ENCODE assay signal across 8 cellular contexts in the genomic region with DNA sequence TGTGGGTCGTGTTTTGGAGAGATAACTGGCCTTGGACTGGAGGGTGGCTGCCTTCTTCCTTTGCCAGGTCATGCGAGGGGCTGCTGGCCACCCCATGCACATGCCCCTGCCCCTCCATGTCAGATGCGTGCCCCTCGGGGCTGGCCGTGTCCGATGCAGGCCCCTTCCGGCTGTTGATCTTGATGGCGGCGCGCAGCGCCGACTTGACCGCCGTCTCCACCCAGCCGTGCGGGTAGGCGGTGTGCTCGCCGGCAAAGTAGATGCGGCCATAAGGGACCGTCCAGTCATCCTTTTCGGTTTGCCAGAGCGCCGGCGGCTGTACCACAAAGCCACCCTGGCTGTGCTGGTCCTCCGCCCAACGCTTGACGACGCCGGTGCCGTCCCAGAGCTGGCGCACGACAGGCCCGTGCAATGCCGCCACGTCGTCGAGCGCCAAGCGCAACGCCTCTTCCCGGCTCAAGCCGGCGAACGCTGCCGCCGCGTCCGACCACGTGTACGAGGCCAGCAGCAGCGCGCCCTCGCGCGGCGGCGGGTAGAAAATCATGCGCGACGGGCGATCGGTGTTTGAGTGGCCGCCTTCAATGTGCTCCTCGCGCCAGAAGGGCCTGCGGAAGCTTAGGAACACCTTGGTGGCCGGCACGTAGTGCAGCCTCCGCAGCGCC. TPM values are rescaled to one million over a fixed set of nuclear protein-coding genes. Genes with fewer than 3 reads are reported as not detected.
DNase-seq lines count a peak whose midpoint lies in the region; ATAC-seq, FAIRE-seq and TF ChIP-seq lines count a peak whose summit lies in the region.

No MANE protein-coding gene starts in this region.

- H3K4me1 ChIP-seq in Peyer's patch (peaks cover 0 to 14% (median 8%) of the 10 kb centered on the region in 4 donors), psoas muscle (peaks cover 9% of the 10 kb centered on the region), uterus (no peaks in the 10 kb centered on the region)

- DNase-seq in GM10266 (ENCODE audit: extremely low spot score): peak; percentile 64
- peak; percentile 70 to 87 (median 82) for DNase-seq in Peyer's patch
- peak; percentile 77 for DNase-seq in activated naive CD4-positive, alpha-beta T cell treated with anti-CD3 and anti-CD28 coated beads, Interleukin-2, amount 50 U/mL, for 16 hours
- DNase-seq in cardiac septum (ENCODE audit: low spot score): peak; percentile 90
- peak; percentile 82 to 91 for DNase-seq in psoas muscle
- DNase-seq in uterus: peak; percentile 61 to 73
- no peak for DNase-seq in RCC 7860 (ENCODE audit: low spot score)
- DNase-seq in NCI-H446 treated with DMSO at 0.1 percent for 48 hours (lab: John Stamatoyannopoulos, UW): no peak

- intact Hi-C loops in cardiac septum (cut with DNase I) (no loop called here), psoas muscle (cut with DNase I) (loop anchor here in 1 of 2 donors (5.0 kb wide), 1 partner anchor 37 kb away; the partner anchor contains the start of genes ATF5 and NUP62), uterus (cut with DNase I; ENCODE audit: low total_unique reads) (no loop called here)

- H3K4me3 ChIP-seq in Peyer's patch (peak overlapping the region; percentile 36 to 52 (median 43)), psoas muscle (peak overlapping the region; percentile 53), uterus (no peak overlapping the region)

- H3K27me3 ChIP-seq in Peyer's patch: no peaks in the 10 kb centered on the region
- H3K27me3 ChIP-seq in psoas muscle (ENCODE audit: insufficient read depth in 3 of 3, low read length in 2 of 3): no peaks in the 10 kb centered on the region
- H3K27me3 ChIP-seq in uterus: no peaks in the 10 kb centered on the region

- FAIRE-seq in RCC 7860 (lab: Jason Lieb, UNC): no peak

- ATAC-seq in psoas muscle: peak; percentile 73 to 87 (median 78)

- TF ChIP-seq POLR2A in Peyer's patch (IDR thresholded peaks at IDR 0.05): no peak
- peak in 1 of 2 donors; percentile 8 for TF ChIP-seq POLR2A in uterus (IDR thresholded peaks at IDR 0.05)

- WGBS in psoas muscle, 3 donors: 17 to 21% (median 17%) methylated on average over 63 to 71 of the region's 71 CpGs

- H3K27ac ChIP-seq in Peyer's patch: peak overlapping the region in 2 of 4 donors; percentile 25 to 63
- no peak overlapping the region for H3K27ac ChIP-seq in psoas muscle
- H3K27ac ChIP-seq in uterus: no peak overlapping the region

- H3K36me3 ChIP-seq in Peyer's patch: peaks cover 0 to 20% (median 0%) of the 10 kb centered on the region in 3 donors
- H3K36me3 ChIP-seq in psoas muscle (ENCODE audit: insufficient read depth in 1 of 2, low read depth in 1 of 2): peaks cover 0 to 43% of the 10 kb centered on the region in 2 donors
- no peaks in the 10 kb centered on the region for H3K36me3 ChIP-seq in uterus

- H3K9me3 ChIP-seq in Peyer's patch (no peaks in the 10 kb centered on the region), psoas muscle (no peaks in the 10 kb centered on the region), uterus (no peaks in the 10 kb centered on the region)

- peak; percentile 70 for TF ChIP-seq CTCF in GM10266 (IDR thresholded peaks at IDR 0.05; ENCODE audit: control insufficient read depth, insufficient read depth, low read depth, missing control alignments)
- peak; percentile 72 to 82 (median 76) for TF ChIP-seq CTCF in Peyer's patch (IDR thresholded peaks at IDR 0.05)
- TF ChIP-seq CTCF in psoas muscle (IDR thresholded peaks at IDR 0.05): peak; percentile 73
- TF ChIP-seq CTCF in uterus (IDR thresholded peaks at IDR 0.05): peak; percentile 37 to 83 (median 71)

RNA-seq across cellular contexts. Expression of gene IL4I1, which starts 6.9 kb away (rescaled TPM):
- total RNA-seq in Peyer's patch (not detected), cardiac septum (1.2 TPM), psoas muscle (1 to 10 TPM in 1 of 4 donors, under 1 TPM in 3; 0.21 to 3.3 (median 0.46) TPM), uterus (1 to 10 TPM in 1 of 4 donors, under 1 TPM in 1, not detected in 2; 0.82 to 1.2 TPM)
- polyA plus RNA-seq in psoas muscle: under 1 TPM; 0.05 to 0.46 (median 0.27) TPM

RNA-seq across cellular contexts. Expression of gene TBC1D17, which starts 12.3 kb away (rescaled TPM):
- total RNA-seq in Peyer's patch: 10 to 100 TPM; 22.8 to 83.3 (median 62.1) TPM
- 48.0 TPM for total RNA-seq in cardiac septum
- 100 to 1,000 TPM in 2 of 4 donors, 10 to 100 TPM in 2; 81.8 to 107 (median 94.8) TPM for total RNA-seq in psoas muscle
- 10 to 100 TPM; 36.3 to 62.0 (median 52.6) TPM for polyA plus RNA-seq in psoas muscle
- 10 to 100 TPM in 3 of 4 donors, 1 to 10 TPM in 1; 9.1 to 44.1 (median 12.5) TPM for total RNA-seq in uterus

RNA-seq across cellular contexts. Expression of gene AKT1S1, which starts 12.7 kb away (rescaled TPM):
- total RNA-seq in Peyer's patch (10 to 100 TPM; 17.2 to 30.5 (median 23.3) TPM), cardiac septum (35.8 TPM), psoas muscle (10 to 100 TPM; 56.0 to 82.8 (median 57.2) TPM), uterus (10 to 100 TPM in 1 of 4 donors, 1 to 10 TPM in 3; 2.6 to 26.7 (median 5.9) TPM)
- 100 to 1,000 TPM in 1 of 3 donors, 10 to 100 TPM in 2; 48.0 to 103 (median 76.0) TPM for polyA plus RNA-seq in psoas muscle

RNA-seq across cellular contexts. Expression of gene PNKP, which starts 22.4 kb away (rescaled TPM):
- total RNA-seq in Peyer's patch (100 to 1,000 TPM in 3 of 4 donors, 10 to 100 TPM in 1; 58.7 to 235 (median 118) TPM), cardiac septum (49.5 TPM), psoas muscle (10 to 100 TPM; 20.6 to 28.2 (median 23.9) TPM), uterus (100 to 1,000 TPM in 1 of 4 donors, 10 to 100 TPM in 3; 47.7 to 104 (median 77.7) TPM)
- 10 to 100 TPM; 16.7 to 31.9 (median 18.2) TPM for polyA plus RNA-seq in psoas muscle

RNA-seq across cellular contexts. Expression of gene PTOV1, which starts 38.9 kb away (rescaled TPM):
- 100 to 1,000 TPM in 2 of 4 donors, 10 to 100 TPM in 2; 80.0 to 153 (median 95.9) TPM for total RNA-seq in Peyer's patch
- total RNA-seq in cardiac septum: 95.8 TPM
- 100 to 1,000 TPM in 3 of 4 donors, 10 to 100 TPM in 1; 93.2 to 189 (median 151) TPM for total RNA-seq in psoas muscle
- polyA plus RNA-seq in psoas muscle: 100 to 1,000 TPM in 2 of 3 donors, 10 to 100 TPM in 1; 72.1 to 122 (median 106) TPM
- 100 to 1,000 TPM in 1 of 4 donors, 10 to 100 TPM in 3; 46.2 to 156 (median 82.0) TPM for total RNA-seq in uterus

Comparison
In these comparisons a context has a peak if more than half of its experiments do, and no peak if none do; other contexts are left out.
1. DNase-seq: peak in GM10266 (single experiment), Peyer's patch (3 of 3), activated naive CD4-positive, alpha-beta T cell treated with anti-CD3 and anti-CD28 coated beads, Interleukin-2, amount 50 U/mL, for 16 hours (single experiment), cardiac septum (single experiment), psoas muscle (2 of 2) and uterus (2 of 2); none in RCC 7860 (single experiment) and NCI-H446 treated with DMSO at 0.1 percent for 48 hours (single experiment).
2. H3K4me3 ChIP-seq: peak in Peyer's patch (4 of 4) and psoas muscle (single experiment); none in uterus (0 of 2).
3. Peak in every context shown above with its lines, with median percentiles within 50 percentile points of each other: CTCF ChIP-seq.